Comparison of ENCODE assay signal across 18 cellular contexts in the genomic region with DNA sequence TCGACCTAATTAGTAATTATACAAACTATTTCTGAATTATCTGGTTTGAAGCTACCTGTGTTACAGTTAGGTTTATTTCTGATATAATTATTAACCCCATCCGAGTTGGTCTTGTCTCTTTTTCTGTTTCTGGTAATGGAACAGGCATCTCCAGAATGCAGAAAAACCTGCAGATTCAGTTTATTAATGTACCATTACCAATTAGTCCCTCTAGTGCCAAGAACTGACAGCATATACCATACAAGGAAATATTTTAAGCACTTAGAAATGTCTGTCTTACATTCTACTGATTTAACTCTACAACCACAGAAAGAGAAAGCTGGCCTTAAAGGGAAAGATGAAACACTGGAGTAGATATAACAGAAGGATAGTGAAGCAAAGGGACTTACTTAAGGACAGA.
DNase-seq lines count a peak whose midpoint lies in the region; ATAC-seq, FAIRE-seq and TF ChIP-seq lines count a peak whose summit lies in the region.
"Had no signal": no experiment of that assay in that cellular context is flagged by ENCODE, and none has a peak within 500 bp of the region (broad histone marks: within the 10 kb centered on the region; RNA-seq: fewer than 3 reads in every experiment).

No MANE protein-coding gene starts in this region.

- H3K36me3 ChIP-seq in astrocyte (ENCODE audit: insufficient read depth, low read length) (no peaks in the 10 kb centered on the region), keratinocyte (ENCODE audit: control insufficient read depth in 2 of 2, extremely low read depth in 1 of 2, insufficient read depth in 2 of 2, low read length in 2 of 2) (no peaks in the 10 kb centered on the region), MG63 (no peaks in the 10 kb centered on the region), A673 (ENCODE audit: insufficient read depth, low read length, poor library complexity, severe bottlenecking) (no peaks in the 10 kb centered on the region)
- H3K36me3 ChIP-seq: BLaER1 treated with 17β-estradiol and CSF1 and Interleukin-3, amounts not matched to agents 10 nM and 100 nM had no signal

- no peak overlapping the region for H3K9ac ChIP-seq in astrocyte (ENCODE audit: low read length)
- no peak overlapping the region for H3K9ac ChIP-seq in keratinocyte (ENCODE audit: control insufficient read depth, extremely low read depth, insufficient read depth, low read length)
- H3K9ac ChIP-seq: BLaER1 treated with 17β-estradiol and CSF1 and Interleukin-3, amounts not matched to agents 10 nM and 100 nM had no signal

- no peaks in the 10 kb centered on the region for H3K79me2 ChIP-seq in astrocyte (ENCODE audit: insufficient read depth, low read length)
- H3K79me2 ChIP-seq in keratinocyte (ENCODE audit: control insufficient read depth, insufficient read depth, low read length) = no peaks in the 10 kb centered on the region

- dilution Hi-C loops in keratinocyte (cut with MboI; ENCODE audit: extremely low pct_ligation_motif_present, low sequenced_read_pairs) = no loop called here

- peak; percentile 60 for DNase-seq in HT-29 (ENCODE audit: low spot score)
- DNase-seq in astrocyte (ENCODE audit: low read depth) = peak; percentile 27
- DNase-seq in keratinocyte (ENCODE audit: low read depth, low spot score) = no peak
- DNase-seq in renal cortical epithelial cell (ENCODE audit: low read depth) = peak; percentile 4
- no peak for DNase-seq in MG63
- DNase-seq in A673 (ENCODE audit: low spot score) = no peak
- DNase-seq: 8988T; ACHN; CD4-positive, CD25-positive, alpha-beta regulatory T cell; DMS 273 treated with DMSO at 0.1 percent for 48 hours; DMS79; HCEC 1CT; HFFc6 had no signal

- intact Hi-C loops in A673 (cut with micrococcal nuclease; ENCODE audit: unreplicated experiment) = no loop called here

- peaks cover 5% of the 10 kb centered on the region for H3K4me1 Mint-ChIP-seq in astrocyte (ENCODE audit: low read depth, unreplicated experiment)
- H3K4me1 Mint-ChIP-seq: CD4-positive, CD25-positive, alpha-beta regulatory T cell had no signal

- H3K9me1 ChIP-seq in keratinocyte (ENCODE audit: control insufficient read depth, extremely low read depth, insufficient read depth, low read length) = no peaks in the 10 kb centered on the region

- TF ChIP-seq CTCF in astrocyte (IDR thresholded peaks at IDR 0.05; ENCODE audit: insufficient read depth, low read depth, low read length) = no peak
- TF ChIP-seq CTCF in keratinocyte (optimal IDR thresholded peaks at IDR 0.05 in 1 of 3, IDR thresholded peaks at IDR 0.05 in 1 of 3, conservative IDR thresholded peaks at IDR 0.05 in 1 of 3; ENCODE audit: extremely low read depth in 1 of 3, insufficient read depth in 2 of 3, low read length in 3 of 3) = no peak
- TF ChIP-seq CTCF in A673 (conservative IDR thresholded peaks at IDR 0.05; ENCODE audit: low read depth, low read length) = no peak

- H3K4me3 Mint-ChIP-seq in astrocyte (ENCODE audit: unreplicated experiment) = no peak overlapping the region
- H3K4me3 Mint-ChIP-seq: CD4-positive, CD25-positive, alpha-beta regulatory T cell; HFFc6 had no signal

- H3K9me3 ChIP-seq in astrocyte (ENCODE audit: insufficient read depth, low read depth, low read length) = no peaks in the 10 kb centered on the region
- H3K9me3 ChIP-seq in keratinocyte (ENCODE audit: control insufficient read depth, low read depth, low read length) = no peaks in the 10 kb centered on the region
- H3K9me3 ChIP-seq in MG63 = no peaks in the 10 kb centered on the region
- no peaks in the 10 kb centered on the region for H3K9me3 ChIP-seq in A673 (ENCODE audit: low read depth, low read length, poor library complexity, severe bottlenecking)
- H3K9me3 ChIP-seq: BLaER1 treated with 17β-estradiol and CSF1 and Interleukin-3, amounts not matched to agents 10 nM and 100 nM had no signal

- no peak for FAIRE-seq in astrocyte (lab: Jason Lieb, UNC)
- FAIRE-seq in keratinocyte (lab: Jason Lieb, UNC) = no peak
- FAIRE-seq: GM12891, HTR-8/SVneo had no signal

- no peak overlapping the region for H3K4me3 ChIP-seq in astrocyte (ENCODE audit: insufficient read depth, low read depth, low read length)
- H3K4me3 ChIP-seq in keratinocyte (ENCODE audit: control insufficient read depth in 2 of 3, extremely low read depth in 1 of 3, insufficient read depth in 2 of 3, low read depth in 1 of 3, low read length in 3 of 3) = no peak overlapping the region
- no peak overlapping the region for H3K4me3 ChIP-seq in MG63
- H3K4me3 ChIP-seq in A673 (ENCODE audit: low read depth, low read length, poor library complexity, severe bottlenecking) = no peak overlapping the region
- H3K4me3 ChIP-seq: BLaER1 treated with 17β-estradiol and CSF1 and Interleukin-3, amounts not matched to agents 10 nM and 100 nM had no signal

- ATAC-seq in GM19455 (IDR thresholded peaks at IDR 0.05; ENCODE audit: unreplicated experiment) = no peak
- ATAC-seq in GM19467 (IDR thresholded peaks at IDR 0.05; ENCODE audit: unreplicated experiment) = no peak

- CTCF ChIA-PET in A673 (lab: Charles Lee) = no interaction called here

- no peaks in the 10 kb centered on the region for H4K20me1 ChIP-seq in astrocyte (ENCODE audit: insufficient read depth, low read length)
- H4K20me1 ChIP-seq in keratinocyte (ENCODE audit: control insufficient read depth, extremely low read depth, insufficient read depth, low read length) = no peaks in the 10 kb centered on the region
- H4K20me1 ChIP-seq: BLaER1 treated with 17β-estradiol and CSF1 and Interleukin-3, amounts not matched to agents 10 nM and 100 nM had no signal

- H3K27me3 ChIP-seq in astrocyte (ENCODE audit: insufficient read depth, low read length) (no peaks in the 10 kb centered on the region), keratinocyte (ENCODE audit: control insufficient read depth, extremely low read depth, insufficient read depth, low read length) (no peaks in the 10 kb centered on the region), MG63 (no peaks in the 10 kb centered on the region), A673 (replicated peaks; ENCODE audit: insufficient read depth, low read depth, low read length, poor library complexity) (no peaks in the 10 kb centered on the region)
- H3K27me3 ChIP-seq: BLaER1 treated with 17β-estradiol and CSF1 and Interleukin-3, amounts not matched to agents 10 nM and 100 nM had no signal

- no peaks in the 10 kb centered on the region for H3K36me3 Mint-ChIP-seq in astrocyte (ENCODE audit: low read depth, unreplicated experiment)
- H3K36me3 Mint-ChIP-seq: CD4-positive, CD25-positive, alpha-beta regulatory T cell had no signal

- H3K27ac ChIP-seq in astrocyte (ENCODE audit: low read depth, low read length) (no peak overlapping the region), keratinocyte (ENCODE audit: control insufficient read depth, insufficient read depth, low read length) (no peak overlapping the region), A673 (ENCODE audit: low read depth, low read length, poor library complexity, severe bottlenecking) (no peak overlapping the region)
- H3K27ac ChIP-seq: BLaER1 treated with 17β-estradiol and CSF1 and Interleukin-3, amounts not matched to agents 10 nM and 100 nM had no signal

- H2AFZ ChIP-seq in astrocyte (ENCODE audit: low read depth, low read length) = no peak overlapping the region
- H2AFZ ChIP-seq in keratinocyte (ENCODE audit: control insufficient read depth, low read length) = peak overlapping the region; percentile 17

- H3K4me2 ChIP-seq in astrocyte (ENCODE audit: low read length) = no peak overlapping the region
- H3K4me2 ChIP-seq in keratinocyte (ENCODE audit: control insufficient read depth, extremely low read depth, insufficient read depth, low read depth, low read length) = no peak overlapping the region
- H3K4me2 ChIP-seq: BLaER1 treated with 17β-estradiol and CSF1 and Interleukin-3, amounts not matched to agents 10 nM and 100 nM had no signal

- H3K4me1 ChIP-seq in astrocyte (ENCODE audit: insufficient read depth, low read length) (no peaks in the 10 kb centered on the region), keratinocyte (ENCODE audit: control insufficient read depth, extremely low read depth, insufficient read depth, low read length) (no peaks in the 10 kb centered on the region), A673 (ENCODE audit: insufficient read depth, low read length, poor library complexity, severe bottlenecking) (no peaks in the 10 kb centered on the region)

- H3K9me3 Mint-ChIP-seq in astrocyte (ENCODE audit: unreplicated experiment) = no peaks in the 10 kb centered on the region

- H3K27me3 Mint-ChIP-seq in astrocyte (ENCODE audit: low read depth, unreplicated experiment) = no peaks in the 10 kb centered on the region
- H3K27me3 Mint-ChIP-seq: CD4-positive, CD25-positive, alpha-beta regulatory T cell had no signal

- BruUV-seq in A673 (replicated peaks; lab: Mats Ljungman, UMichigan) = no TSS peak

- peak overlapping the region; percentile 28 for H3K27ac Mint-ChIP-seq in astrocyte (ENCODE audit: unreplicated experiment)
- H3K27ac Mint-ChIP-seq: CD4-positive, CD25-positive, alpha-beta regulatory T cell; HFFc6 had no signal

- POLR2A ChIA-PET in A673 (lab: Charles Lee; ENCODE audit: low non-redundant PET) = no interaction called here

Comparison
In these comparisons a context has a peak if more than half of its experiments do, and no peak if none do; other contexts are left out.
1. DNase-seq: peak in HT-29 (single experiment), astrocyte (single experiment) and renal cortical epithelial cell (single experiment); none in keratinocyte (single experiment), MG63 (single experiment) and A673 (single experiment).